Comparison of ENCODE assay signal across 26 cellular contexts in genomic region chr6:7473805-7474329, GRCh38.
"Had no signal": no experiment of that assay in that cellular context is flagged by ENCODE, and none has a peak within 500 bp of the region (broad histone marks: within the 10 kb centered on the region; RNA-seq: fewer than 3 reads in every experiment).

No MANE protein-coding gene starts in this region.

- H3K27me3 ChIP-seq: brain microvascular endothelial cell, esophagus muscularis mucosa, hepatocyte, upper lobe of left lung had no signal

- FAIRE-seq: colon, endothelial cell of umbilical vein, frontal cortex, TTC549 had no signal

- H2AFZ ChIP-seq: hepatocyte had no signal

- H3K36me3 Mint-ChIP-seq: activated naive CD4-positive, alpha-beta T cell treated with anti-CD3 and anti-CD28 coated beads, Interleukin-2, amount 50 U/mL, for 24 hours; immature natural killer cell; naive thymus-derived CD8-positive, alpha-beta T cell; stimulated activated naive B cell treated with anti-CD40 and anti-IgM and Interleukin-4, amounts not matched to agents 10 μg/mL and 1 μg/mL and 100 μg/mL, for 72 hours had no signal

- DNase-seq: activated CD4-positive, alpha-beta T cell treated with anti-CD3 and anti-CD28 coated beads, Interleukin-2, amount 50 U/mL, for 1 hour; activated CD4-positive, CD25-positive, alpha-beta regulatory T cell treated with anti-CD3 and anti-CD28 coated beads, Interleukin-2, amount 50 U/mL, for 72 hours; activated CD8-positive, alpha-beta T cell treated with anti-CD3 and anti-CD28 coated beads, Interleukin-2, amount 10 ng/mL, durations not matched to agents 7 days and 5 days; activated gamma-delta T cell; aorta; brain microvascular endothelial cell; central memory CD4-positive, alpha-beta T cell; effector memory CD4-positive, alpha-beta T cell; glutamatergic neuron; immature natural killer cell; lower lobe of right lung; naive thymus-derived CD8-positive, alpha-beta T cell; stimulated activated CD4-positive, alpha-beta T cell treated with anti-CD3 and anti-CD28 coated beads, Interleukin-2, amount 100 ng/mL, for 48 hours; stimulated activated CD8-positive, alpha-beta memory T cell treated with anti-CD3 and anti-CD28 coated beads, Interleukin-4, amount 100 ng/mL, for 48 hours; stimulated activated naive B cell treated with anti-CD40 and anti-IgM and Interleukin-4, amounts not matched to agents 10 μg/mL and 1 μg/mL and 100 μg/mL, for 72 hours; upper lobe of left lung; WERI-Rb-1 had no signal

- H3K4me3 Mint-ChIP-seq: activated CD8-positive, alpha-beta T cell treated with anti-CD3 and anti-CD28 coated beads, Interleukin-2, amount 10 ng/mL, durations not matched to agents 7 days and 5 days; activated naive CD4-positive, alpha-beta T cell treated with anti-CD3 and anti-CD28 coated beads, Interleukin-2, amount 50 U/mL, for 24 hours; activated T-helper 1 cell treated with anti-CD3 and anti-CD28 coated beads, Interleukin-12 subunit alpha, Interleukin-12 subunit beta, Interleukin-2, Interleukin-4 antibody, amounts not matched to agents 30 ng/mL and 10 ng/mL and 1 ng/mL, durations not matched to agents 14 hours and 24 hours and 36 hours; immature natural killer cell; naive thymus-derived CD8-positive, alpha-beta T cell; stimulated activated naive B cell treated with anti-CD40 and anti-IgM and Interleukin-4, amounts not matched to agents 10 μg/mL and 1 μg/mL and 100 μg/mL, for 72 hours had no signal

- H3K79me2 ChIP-seq: hepatocyte had no signal

- H3K4me3 ChIP-seq: esophagus muscularis mucosa, hepatocyte, lower lobe of right lung, upper lobe of left lung had no signal

- ATAC-seq: activated CD8-positive, alpha-beta T cell treated with anti-CD3 and anti-CD28 coated beads, Interleukin-2, amount 10 ng/mL, durations not matched to agents 7 days and 5 days; left lobe of liver; lower lobe of right lung; naive thymus-derived CD8-positive, alpha-beta T cell; stimulated activated naive B cell treated with anti-CD40 and anti-IgM and Interleukin-4, amounts not matched to agents 10 μg/mL and 1 μg/mL and 100 μg/mL, for 72 hours had no signal

- H3K4me2 ChIP-seq: hepatocyte had no signal

- H3K27ac ChIP-seq: brain microvascular endothelial cell, esophagus muscularis mucosa, hepatocyte, lower lobe of right lung, upper lobe of left lung, WERI-Rb-1 had no signal

- H3K4me1 ChIP-seq: upper lobe of left lung had no signal

- H3K27ac Mint-ChIP-seq: activated CD8-positive, alpha-beta T cell treated with anti-CD3 and anti-CD28 coated beads, Interleukin-2, amount 10 ng/mL, durations not matched to agents 7 days and 5 days; activated naive CD4-positive, alpha-beta T cell treated with anti-CD3 and anti-CD28 coated beads, Interleukin-2, amount 50 U/mL, for 24 hours; activated T-helper 1 cell treated with anti-CD3 and anti-CD28 coated beads, Interleukin-12 subunit alpha, Interleukin-12 subunit beta, Interleukin-2, Interleukin-4 antibody, amounts not matched to agents 30 ng/mL and 10 ng/mL and 1 ng/mL, durations not matched to agents 14 hours and 24 hours and 36 hours; immature natural killer cell; naive thymus-derived CD8-positive, alpha-beta T cell; stimulated activated naive B cell treated with anti-CD40 and anti-IgM and Interleukin-4, amounts not matched to agents 10 μg/mL and 1 μg/mL and 100 μg/mL, for 72 hours had no signal

- H3K9me3 Mint-ChIP-seq: activated naive CD4-positive, alpha-beta T cell treated with anti-CD3 and anti-CD28 coated beads, Interleukin-2, amount 50 U/mL, for 24 hours; activated T-helper 1 cell treated with anti-CD3 and anti-CD28 coated beads, Interleukin-12 subunit alpha, Interleukin-12 subunit beta, Interleukin-2, Interleukin-4 antibody, amounts not matched to agents 30 ng/mL and 10 ng/mL and 1 ng/mL, durations not matched to agents 14 hours and 24 hours and 36 hours; immature natural killer cell; naive thymus-derived CD8-positive, alpha-beta T cell had no signal

- H3K9me3 ChIP-seq: esophagus muscularis mucosa, lower lobe of right lung, upper lobe of left lung had no signal

- H3K36me3 ChIP-seq: brain microvascular endothelial cell, esophagus muscularis mucosa, lower lobe of right lung, upper lobe of left lung, WERI-Rb-1 had no signal

- H3K4me1 Mint-ChIP-seq: activated naive CD4-positive, alpha-beta T cell treated with anti-CD3 and anti-CD28 coated beads, Interleukin-2, amount 50 U/mL, for 24 hours; stimulated activated naive B cell treated with anti-CD40 and anti-IgM and Interleukin-4, amounts not matched to agents 10 μg/mL and 1 μg/mL and 100 μg/mL, for 72 hours had no signal
